In genomic region chr10:121558246-121558645, GRCh38 we compare ENCODE assay signal across 15 cellular contexts. TPM values are rescaled to one million over a fixed set of nuclear protein-coding genes. Genes with fewer than 3 reads are reported as not detected.
"Had no signal": no experiment of that assay in that cellular context is flagged by ENCODE, and none has a peak within 500 bp of the region (broad histone marks: within the 10 kb centered on the region; RNA-seq: fewer than 3 reads in every experiment).

No MANE protein-coding gene starts in this region.

- H3K27me3 ChIP-seq: right atrium auricular region, transverse colon had no signal

- DNase-seq: effector CD8-positive, alpha-beta T cell; heart left ventricle; naive thymus-derived CD4-positive, alpha-beta T cell; nephron progenitor cell; small intestine; stimulated activated CD4-positive, alpha-beta T cell treated with anti-CD3 and anti-CD28 coated beads, Interleukin-12 subunit alpha, Interleukin-12 subunit beta, amount 100 ng/mL, for 4 hours; stimulated activated naive CD4-positive, alpha-beta T cell; transverse colon had no signal

- H3K27ac ChIP-seq: coronary artery, heart left ventricle, neutrophil, right atrium auricular region, thoracic aorta, transverse colon had no signal

- H3K4me1 ChIP-seq: heart left ventricle, right atrium auricular region had no signal

- H3K36me3 ChIP-seq: heart left ventricle, neutrophil, right atrium auricular region, thoracic aorta had no signal

- FAIRE-seq: frontal cortex, small intestine had no signal

- H3K9me3 ChIP-seq: heart left ventricle, neutrophil, right atrium auricular region, thoracic aorta, transverse colon had no signal

- H3K4me3 ChIP-seq: coronary artery, heart left ventricle, right atrium auricular region, thoracic aorta, transverse colon had no signal

RNA-seq across cellular contexts. Expression of gene FGFR2, which starts 40.0 kb away (rescaled TPM):
- total RNA-seq: lung microvascular endothelial cell, mononuclear cell had no signal
- polyA plus RNA-seq: naive thymus-derived CD4-positive, alpha-beta T cell had no signal
